Comparison of ENCODE assay signal across 36 cellular contexts in genomic region chr2:44369392-44369791, GRCh38.
"Had no signal": no experiment of that assay in that cellular context is flagged by ENCODE, and none has a peak within 500 bp of the region (broad histone marks: within the 10 kb centered on the region; RNA-seq: fewer than 3 reads in every experiment).

No MANE protein-coding gene starts in this region.

- H3K27me3 Mint-ChIP-seq: activated B cell treated with CpG ODN at 0.5 μM for 24 hours; activated CD4-positive, alpha-beta memory T cell treated with anti-CD3 and anti-CD28 coated beads, Interleukin-2, amount 10 ng/mL, durations not matched to agents 7 days and 5 days; activated CD4-positive, alpha-beta T cell treated with anti-CD3 and anti-CD28 coated beads, Interleukin-2, amount 10 ng/mL, durations not matched to agents 7 days and 5 days; activated CD8-positive, alpha-beta memory T cell treated with anti-CD3 and anti-CD28 coated beads, Interleukin-2, amount 10 ng/mL, durations not matched to agents 7 days and 5 days; activated naive CD4-positive, alpha-beta T cell treated with anti-CD3 and anti-CD28 coated beads, Interleukin-2, amount 10 ng/mL, durations not matched to agents 7 days and 5 days; activated naive CD4-positive, alpha-beta T cell treated with anti-CD3 and anti-CD28 coated beads, Interleukin-2, amount 50 U/mL, for 24 hours; activated naive CD8-positive, alpha-beta T cell; activated naive CD8-positive, alpha-beta T cell treated with anti-CD3 and anti-CD28 coated beads, Interleukin-2, amount 10 ng/mL, durations not matched to agents 7 days and 5 days; activated T-cell treated with anti-CD3 and anti-CD28 coated beads, Interleukin-2, amount 50 U/mL, for 24 hours had no signal

- FAIRE-seq: astrocyte, colon, TTC549 had no signal

- H3K27ac Mint-ChIP-seq: activated B cell treated with CpG ODN at 0.5 μM for 24 hours; activated CD4-positive, alpha-beta memory T cell treated with anti-CD3 and anti-CD28 coated beads, Interleukin-2, amount 10 ng/mL, durations not matched to agents 7 days and 5 days; activated CD4-positive, alpha-beta T cell treated with anti-CD3 and anti-CD28 coated beads, Interleukin-2, amount 10 ng/mL, durations not matched to agents 7 days and 5 days; activated CD8-positive, alpha-beta memory T cell treated with anti-CD3 and anti-CD28 coated beads, Interleukin-2, amount 10 ng/mL, durations not matched to agents 7 days and 5 days; activated CD8-positive, alpha-beta T cell treated with anti-CD3 and anti-CD28 coated beads, Interleukin-2, amount 10 ng/mL, durations not matched to agents 7 days and 5 days; activated naive CD4-positive, alpha-beta T cell treated with anti-CD3 and anti-CD28 coated beads, Interleukin-2, amount 10 ng/mL, durations not matched to agents 7 days and 5 days; activated naive CD4-positive, alpha-beta T cell treated with anti-CD3 and anti-CD28 coated beads, Interleukin-2, amount 50 U/mL, for 24 hours; activated naive CD8-positive, alpha-beta T cell; activated naive CD8-positive, alpha-beta T cell treated with anti-CD3 and anti-CD28 coated beads, Interleukin-2, amount 10 ng/mL, durations not matched to agents 7 days and 5 days; activated T-cell treated with anti-CD3 and anti-CD28 coated beads, Interleukin-2, amount 50 U/mL, for 24 hours; activated T-helper 2 cell treated with anti-CD3 and anti-CD28 coated beads, Interferon-gamma antibody, Interleukin-2, Interleukin-4, amounts not matched to agents 10 μg/mL and 5 μg/mL and 100 μg/mL, durations not matched to agents 14 hours and 24 hours and 36 hours; T-helper 1 cell treated with Interleukin-12 subunit alpha and Interleukin-12 subunit beta and Interleukin-4 antibody, amounts not matched to agents 30 μg/mL and 1 μg/mL, for 36 hours; T-helper 2 cell treated with Interferon-gamma antibody and Interleukin-4, amounts not matched to agents 5 μg/mL and 100 μg/mL, for 36 hours had no signal

- H3K4me3 Mint-ChIP-seq: activated B cell treated with CpG ODN at 0.5 μM for 24 hours; activated CD4-positive, alpha-beta memory T cell treated with anti-CD3 and anti-CD28 coated beads, Interleukin-2, amount 10 ng/mL, durations not matched to agents 7 days and 5 days; activated CD4-positive, alpha-beta T cell treated with anti-CD3 and anti-CD28 coated beads, Interleukin-2, amount 10 ng/mL, durations not matched to agents 7 days and 5 days; activated CD8-positive, alpha-beta memory T cell treated with anti-CD3 and anti-CD28 coated beads, Interleukin-2, amount 10 ng/mL, durations not matched to agents 7 days and 5 days; activated CD8-positive, alpha-beta T cell treated with anti-CD3 and anti-CD28 coated beads, Interleukin-2, amount 10 ng/mL, durations not matched to agents 7 days and 5 days; activated naive CD4-positive, alpha-beta T cell treated with anti-CD3 and anti-CD28 coated beads, Interleukin-2, amount 10 ng/mL, durations not matched to agents 7 days and 5 days; activated naive CD4-positive, alpha-beta T cell treated with anti-CD3 and anti-CD28 coated beads, Interleukin-2, amount 50 U/mL, for 24 hours; activated naive CD8-positive, alpha-beta T cell; activated naive CD8-positive, alpha-beta T cell treated with anti-CD3 and anti-CD28 coated beads, Interleukin-2, amount 10 ng/mL, durations not matched to agents 7 days and 5 days; activated T-cell treated with anti-CD3 and anti-CD28 coated beads, Interleukin-2, amount 50 U/mL, for 24 hours; T-helper 1 cell treated with Interleukin-12 subunit alpha and Interleukin-12 subunit beta and Interleukin-4 antibody, amounts not matched to agents 30 μg/mL and 1 μg/mL, for 36 hours; T-helper 2 cell treated with Interferon-gamma antibody and Interleukin-4, amounts not matched to agents 5 μg/mL and 100 μg/mL, for 36 hours had no signal

- H3K27me3 ChIP-seq: adrenal gland, body of pancreas, brain microvascular endothelial cell, breast epithelium had no signal

- H3K36me3 ChIP-seq: adrenal gland, brain microvascular endothelial cell, breast epithelium had no signal

- H3K4me1 ChIP-seq: adrenal gland, breast epithelium had no signal

- ATAC-seq: activated CD8-positive, alpha-beta memory T cell treated with anti-CD3 and anti-CD28 coated beads, Interleukin-2, amount 10 ng/mL, durations not matched to agents 7 days and 5 days; activated CD8-positive, alpha-beta T cell treated with anti-CD3 and anti-CD28 coated beads, Interleukin-2, amount 10 ng/mL, durations not matched to agents 7 days and 5 days; body of pancreas had no signal

- H3K9me3 ChIP-seq: body of pancreas, breast epithelium had no signal

- H3K4me3 ChIP-seq: adrenal gland, body of pancreas, breast epithelium, coronary artery had no signal

- H3K27ac ChIP-seq: adrenal gland, body of pancreas, brain microvascular endothelial cell, breast epithelium, coronary artery, VCaP had no signal

- DNase-seq: activated B cell treated with CpG ODN at 0.5 μM for 24 hours; activated CD4-positive, alpha-beta memory T cell treated with anti-CD3 and anti-CD28 coated beads, Interleukin-2, amount 10 ng/mL, durations not matched to agents 7 days and 5 days; activated CD4-positive, alpha-beta T cell treated with anti-CD3 and anti-CD28 coated beads for 1 hour; activated CD4-positive, alpha-beta T cell treated with anti-CD3 and anti-CD28 coated beads for 48 hours; activated CD4-positive, alpha-beta T cell treated with anti-CD3 and anti-CD28 coated beads, Interleukin-2, amount 10 ng/mL, durations not matched to agents 7 days and 5 days; activated CD4-positive, alpha-beta T cell treated with anti-CD3 and anti-CD28 coated beads, Interleukin-2, amount 50 U/mL, for 48 hours; activated CD8-positive, alpha-beta memory T cell treated with anti-CD3 and anti-CD28 coated beads for 24 hours; activated CD8-positive, alpha-beta memory T cell treated with anti-CD3 and anti-CD28 coated beads, Interleukin-2, amount 10 ng/mL, durations not matched to agents 7 days and 5 days; activated CD8-positive, alpha-beta memory T cell treated with anti-CD3 and anti-CD28 coated beads, Interleukin-2, amount 50 U/mL, for 48 hours; activated CD8-positive, alpha-beta T cell treated with anti-CD3 and anti-CD28 coated beads, Interleukin-2, amount 10 ng/mL, durations not matched to agents 7 days and 5 days; activated effector memory CD4-positive, alpha-beta T cell treated with Interleukin-2 at 50 U/mL for 16 hours; activated gamma-delta T cell; activated naive CD4-positive, alpha-beta T cell treated with anti-CD3 and anti-CD28 coated beads, Interleukin-2, amount 10 ng/mL, durations not matched to agents 7 days and 5 days; activated naive CD4-positive, alpha-beta T cell treated with Interleukin-2 at 50 U/mL for 16 hours; activated naive CD8-positive, alpha-beta T cell treated with anti-CD3 and anti-CD28 coated beads, Interleukin-2, amount 10 ng/mL, durations not matched to agents 7 days and 5 days; activated T-cell treated with anti-CD3 and anti-CD28 coated beads, Interleukin-2, amount 50 U/mL, for 24 hours; activated T-cell treated with anti-CD3 and anti-CD28 coated beads, Interleukin-2, amount 50 U/mL, for 48 hours; adrenal gland; amniotic stem cell; aorta; body of pancreas; brain microvascular endothelial cell; central memory CD4-positive, alpha-beta T cell; T-helper 2 cell; T-helper 9 cell had no signal

- H3K9me3 Mint-ChIP-seq: activated B cell treated with CpG ODN at 0.5 μM for 24 hours; activated CD4-positive, alpha-beta memory T cell treated with anti-CD3 and anti-CD28 coated beads, Interleukin-2, amount 10 ng/mL, durations not matched to agents 7 days and 5 days; activated naive CD4-positive, alpha-beta T cell treated with anti-CD3 and anti-CD28 coated beads, Interleukin-2, amount 10 ng/mL, durations not matched to agents 7 days and 5 days; activated naive CD4-positive, alpha-beta T cell treated with anti-CD3 and anti-CD28 coated beads, Interleukin-2, amount 50 U/mL, for 24 hours; activated naive CD8-positive, alpha-beta T cell treated with anti-CD3 and anti-CD28 coated beads, Interleukin-2, amount 10 ng/mL, durations not matched to agents 7 days and 5 days; activated T-cell treated with anti-CD3 and anti-CD28 coated beads, Interleukin-2, amount 50 U/mL, for 24 hours; activated T-helper 2 cell treated with anti-CD3 and anti-CD28 coated beads, Interferon-gamma antibody, Interleukin-2, Interleukin-4, amounts not matched to agents 10 μg/mL and 5 μg/mL and 100 μg/mL, durations not matched to agents 14 hours and 24 hours and 36 hours; T-helper 1 cell treated with Interleukin-12 subunit alpha and Interleukin-12 subunit beta and Interleukin-4 antibody, amounts not matched to agents 30 μg/mL and 1 μg/mL, for 36 hours; T-helper 2 cell treated with Interferon-gamma antibody and Interleukin-4, amounts not matched to agents 5 μg/mL and 100 μg/mL, for 36 hours had no signal
